1 cellular context compared by ENCODE assay signal in genomic region chr17:2571523-2572303, GRCh38.
TF ChIP-seq lines count a peak whose summit lies in the region.

No MANE protein-coding gene starts in this region.

TF ChIP-seq in IMR-90, 13 proteins besides CTCF, POLR2A, EP300 and RAD21 (continued from another document):
- TF ChIP-seq RFX5 (IDR thresholded peaks at IDR 0.05; ENCODE audit: low read depth, low read length): no peak
- TF ChIP-seq CEBPB (IDR thresholded peaks at IDR 0.05; ENCODE audit: low read depth, low read length): no peak
- no peak for TF ChIP-seq SMC3 (IDR thresholded peaks at IDR 0.05; ENCODE audit: low read depth, low read length)
- no peak for TF ChIP-seq BHLHE40 (IDR thresholded peaks at IDR 0.05; ENCODE audit: low read depth, low read length)
- TF ChIP-seq MXI1 (IDR thresholded peaks at IDR 0.05; ENCODE audit: borderline replicate concordance, low read depth, low read length): no peak
- TF ChIP-seq USF2 (IDR thresholded peaks at IDR 0.05; ENCODE audit: low read depth, low read length): no peak
- no peak for TF ChIP-seq CHD1 (IDR thresholded peaks at IDR 0.05; ENCODE audit: low read depth, low read length)
